23 cellular contexts compared by ENCODE assay signal in the genomic region with DNA sequence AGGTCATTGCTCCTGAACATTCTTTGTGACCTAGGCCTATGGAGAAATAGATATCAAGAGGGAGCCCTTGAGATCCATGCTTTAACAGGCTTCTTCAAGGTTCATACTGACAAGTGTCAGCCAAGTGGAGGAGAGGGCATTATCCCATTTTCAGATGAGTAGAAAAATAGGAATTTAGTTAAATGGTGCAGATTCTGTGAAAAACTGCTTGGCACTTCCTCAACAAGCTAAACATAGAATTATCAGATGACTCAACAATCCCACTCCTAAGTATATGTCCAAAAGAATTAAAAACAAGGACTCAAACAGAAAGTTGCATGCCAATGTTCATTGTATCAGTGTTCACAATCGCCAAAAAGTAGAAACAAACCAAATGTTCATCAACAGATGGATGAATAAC.
DNase-seq lines count a peak whose midpoint lies in the region; ATAC-seq lines count a peak whose summit lies in the region.
"Had no signal": no experiment of that assay in that cellular context is flagged by ENCODE, and none has a peak within 500 bp of the region (broad histone marks: within the 10 kb centered on the region; RNA-seq: fewer than 3 reads in every experiment).

No MANE protein-coding gene starts in this region.

- H3K36me3 ChIP-seq in adipocyte (ENCODE audit: control insufficient read depth, insufficient read depth, low read length, severe bottlenecking) = no peaks in the 10 kb centered on the region
- H3K36me3 ChIP-seq: tibial artery had no signal

- DNase-seq in GM04503 (ENCODE audit: low read depth) (peak; percentile 47), adipocyte (ENCODE audit: low read depth) (peak; percentile 80), fibroblast of peridontal ligament (ENCODE audit: extremely low read depth) (peak; percentile 27), superior temporal gyrus (ENCODE audit: extremely low spot score) (peak; percentile 56), NCI-H146 (lab: John Stamatoyannopoulos, UW) (no peak)
- DNase-seq: activated CD4-positive, alpha-beta T cell treated with anti-CD3 and anti-CD28 coated beads for 36 hours; activated CD8-positive, alpha-beta memory T cell treated with anti-CD3 and anti-CD28 coated beads, Interleukin-2, amount 10 ng/mL, durations not matched to agents 7 days and 5 days; AML-193; DND-41; left colon; mesendoderm; naive thymus-derived CD8-positive, alpha-beta T cell; NCI-H1436 treated with DMSO at 0.1 percent for 48 hours; NCI-H526 treated with DMSO at 0.1 percent for 48 hours; stimulated activated CD4-positive, alpha-beta T cell treated with anti-CD3 and anti-CD28 coated beads, Interleukin-1b, Interleukin-23, amount 100 ng/mL, for 48 hours; stimulated activated naive CD4-positive, alpha-beta T cell; SW 1271; tibial artery had no signal

- no peak overlapping the region for H3K4me3 ChIP-seq in adipocyte (ENCODE audit: low read length)
- H3K4me3 ChIP-seq: tibial artery had no signal

- H3K27me3 ChIP-seq in adipocyte (replicated peaks; ENCODE audit: control insufficient read depth, insufficient read depth, low read length) = no peaks in the 10 kb centered on the region
- H3K27me3 ChIP-seq: tibial artery had no signal

- H3K4me1 ChIP-seq in adipocyte (ENCODE audit: control insufficient read depth, insufficient read depth, low read length) = peaks cover 19% of the 10 kb centered on the region
- H3K4me1 ChIP-seq: tibial artery had no signal

- ATAC-seq in HG03432 (IDR thresholded peaks at IDR 0.05; ENCODE audit: unreplicated experiment) (no peak), GM18502 (IDR thresholded peaks at IDR 0.05; ENCODE audit: poor library complexity, unreplicated experiment) (no peak)
- ATAC-seq: activated CD4-positive, alpha-beta T cell treated with anti-CD3 and anti-CD28 coated beads for 36 hours; activated CD8-positive, alpha-beta memory T cell treated with anti-CD3 and anti-CD28 coated beads, Interleukin-2, amount 10 ng/mL, durations not matched to agents 7 days and 5 days; activated naive CD4-positive, alpha-beta T cell treated with anti-CD3 and anti-CD28 coated beads, Interleukin-2, amount 50 U/mL, for 72 hours; HepG2; left colon; naive thymus-derived CD8-positive, alpha-beta T cell; Right ventricle myocardium inferior had no signal

- H3K9me3 ChIP-seq in adipocyte (ENCODE audit: control insufficient read depth, low read length) = peaks cover 4% of the 10 kb centered on the region
- H3K9me3 ChIP-seq: tibial artery had no signal

- peak overlapping the region; percentile 9 for H3K9ac ChIP-seq in adipocyte (ENCODE audit: low read length)
